In the genomic region with DNA sequence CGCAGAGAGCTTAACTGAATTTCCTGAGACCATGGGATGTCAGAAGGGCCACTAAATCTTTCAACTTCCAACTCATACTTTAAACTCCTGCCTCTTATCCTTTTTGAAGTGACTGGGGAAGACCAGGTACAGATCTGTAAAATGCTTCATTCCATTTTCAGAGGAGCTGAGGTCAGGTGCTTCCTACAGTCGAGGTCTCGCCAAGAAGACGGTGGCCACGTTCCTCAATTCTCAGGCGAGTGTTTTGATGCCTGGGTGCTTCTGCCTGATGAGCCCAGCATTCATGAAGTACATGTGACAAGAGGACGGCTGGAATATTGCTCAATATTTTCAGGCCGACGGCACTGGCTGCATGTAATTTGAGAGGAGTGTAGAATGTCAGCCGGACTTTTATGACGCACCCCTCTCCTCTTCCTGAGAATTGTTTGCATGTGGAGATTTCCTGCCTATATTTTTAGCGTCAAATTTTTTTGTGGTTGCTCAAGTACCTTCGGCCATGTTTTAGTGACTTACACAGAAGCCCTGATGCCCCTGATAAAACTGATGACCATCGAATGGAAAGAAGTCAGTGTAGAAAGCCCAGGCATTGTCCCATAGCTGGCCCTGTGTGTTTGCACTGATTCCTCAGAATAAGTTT, we compare ENCODE assay signal across 8 cellular contexts. TPM values are rescaled to one million over a fixed set of nuclear protein-coding genes. Genes with fewer than 3 reads are reported as not detected.
DNase-seq lines count a peak whose midpoint lies in the region; ATAC-seq and TF ChIP-seq lines count a peak whose summit lies in the region.

No MANE protein-coding gene starts in this region.

- no peaks in the 10 kb centered on the region for H3K9me3 Mint-ChIP-seq in activated T-cell treated with anti-CD3 and anti-CD28 coated beads, Interleukin-2, amount 50 U/mL, for 4 hours

- TF ChIP-seq CTCF in Panc1 (IDR thresholded peaks at IDR 0.05) (no peak), osteoblast (IDR thresholded peaks at IDR 0.05; ENCODE audit: extremely low read depth, low read depth, low read length) (no peak)

- no peaks in the 10 kb centered on the region for H3K36me3 Mint-ChIP-seq in activated T-cell treated with anti-CD3 and anti-CD28 coated beads, Interleukin-2, amount 50 U/mL, for 4 hours (ENCODE audit: insufficient read depth)

- H3K27me3 ChIP-seq in Panc1 (ENCODE audit: control insufficient read depth, insufficient read depth, low read length), result no peaks in the 10 kb centered on the region
- H3K27me3 ChIP-seq in osteoblast (ENCODE audit: insufficient read depth, low read length), result no peaks in the 10 kb centered on the region

- H3K4me3 Mint-ChIP-seq in activated T-cell treated with anti-CD3 and anti-CD28 coated beads, Interleukin-2, amount 50 U/mL, for 4 hours, result no peak overlapping the region

- no peaks in the 10 kb centered on the region for H3K79me2 ChIP-seq in osteoblast (ENCODE audit: insufficient read depth, low read length)

- DNase-seq in activated T-cell treated with anti-CD3 and anti-CD28 coated beads, Interleukin-2, amount 50 U/mL, for 4 hours, result peak; percentile 13
- no peak for DNase-seq in activated T-cell treated with anti-CD3 and anti-CD28 coated beads for 4 hours
- peak; percentile 88 for DNase-seq in Panc1 (ENCODE audit: low read depth, low spot score)
- peak; percentile 88 to 98 for DNase-seq in dermis microvascular lymphatic vessel endothelial cell (ENCODE audit: low read depth in 2 of 2)
- DNase-seq in osteoblast (ENCODE audit: insufficient read length, low spot score, missing footprints), result peak; percentile 87
- DNase-seq in NCI-H446 treated with DMSO at 0.1 percent for 48 hours (lab: John Stamatoyannopoulos, UW), result no peak

- POLR2A ChIA-PET in Panc1 (lab: Charles Lee), result no interaction called here

- peaks cover 57% of the 10 kb centered on the region for H3K4me1 Mint-ChIP-seq in activated T-cell treated with anti-CD3 and anti-CD28 coated beads, Interleukin-2, amount 50 U/mL, for 4 hours (ENCODE audit: low read depth)

- H3K9me3 ChIP-seq in Panc1 (ENCODE audit: control insufficient read depth, insufficient read depth, low read depth, low read length) (no peaks in the 10 kb centered on the region), osteoblast (ENCODE audit: low read depth, low read length) (no peaks in the 10 kb centered on the region)

- H3K27ac ChIP-seq in Panc1 (ENCODE audit: low read length) (no peak overlapping the region), osteoblast (ENCODE audit: low read depth, low read length) (peak overlapping the region; percentile 100)

- in situ Hi-C loops in Panc1 (cut with HindIII; ENCODE audit: low pct_unique_long_range_greater_than_20kb, low sequenced_read_pairs), result no loop called here

- no peak overlapping the region for H3K4me3 ChIP-seq in Panc1 (ENCODE audit: low read depth in 2 of 2, low read length in 2 of 2)
- H3K4me3 ChIP-seq in osteoblast (ENCODE audit: insufficient read depth, low read length), result peak overlapping the region; percentile 3

- no peaks in the 10 kb centered on the region for H4K20me1 ChIP-seq in osteoblast (ENCODE audit: insufficient read depth, low read length)

- peaks cover 10% of the 10 kb centered on the region; the same call in 1 of the 2 replicates for H3K4me1 ChIP-seq in Panc1 (ENCODE audit: control insufficient read depth, insufficient read depth, low read length)
- peaks cover 81% of the 10 kb centered on the region for H3K4me1 ChIP-seq in osteoblast (ENCODE audit: insufficient read depth, low read length)

- H3K27me3 Mint-ChIP-seq in activated T-cell treated with anti-CD3 and anti-CD28 coated beads, Interleukin-2, amount 50 U/mL, for 4 hours (ENCODE audit: low read depth), result peaks cover 2% of the 10 kb centered on the region

- CTCF ChIA-PET in Panc1 (lab: Charles Lee), result no interaction called here

- H3K36me3 ChIP-seq in Panc1 (ENCODE audit: control insufficient read depth, insufficient read depth, low read length) (no peaks in the 10 kb centered on the region), osteoblast (ENCODE audit: insufficient read depth, low read length) (no peaks in the 10 kb centered on the region)

- H3K4me2 ChIP-seq in osteoblast (ENCODE audit: insufficient read depth, low read length), result peak overlapping the region; percentile 71

- intact Hi-C loops in Panc1 (cut with micrococcal nuclease; ENCODE audit: unreplicated experiment), result loop anchor here (10.0 kb wide), 1 partner anchor 743 kb away; no protein-coding TSS in a partner anchor

- no TSS peak for BruUV-seq in Panc1 (replicated peaks; lab: Mats Ljungman, UMichigan)

- peak in 1 of 2 donors; percentile 3 for ATAC-seq in activated T-cell treated with anti-CD3 and anti-CD28 coated beads, Interleukin-2, amount 50 U/mL, for 4 hours
- no peak for ATAC-seq in Panc1
- no peak for ATAC-seq in HG02970 (IDR thresholded peaks at IDR 0.05; ENCODE audit: low FRiP score, unreplicated experiment)
- no peak for ATAC-seq in GM21360 (IDR thresholded peaks at IDR 0.05; ENCODE audit: unreplicated experiment)

- peak overlapping the region; percentile 8 for H2AFZ ChIP-seq in osteoblast (ENCODE audit: low read length)

RNA-seq across cellular contexts. Expression of gene GLRX, which starts 38.8 kb away (rescaled TPM):
- total RNA-seq in activated T-cell treated with anti-CD3 and anti-CD28 coated beads, Interleukin-2, amount 50 U/mL, for 4 hours, result 10 to 100 TPM; 10.1 to 16.3 (median 12.8) TPM
- total RNA-seq in Panc1 (2021; ENCODE audit: unreplicated experiment) (5.8 TPM), dermis microvascular lymphatic vessel endothelial cell (28.8 and 34.5 TPM in 2 replicates), osteoblast (59.0 and 77.2 TPM in 2 replicates)
- 5.3 TPM for polyA plus RNA-seq in Panc1 (2012; ENCODE audit: insufficient read length)

Comparison
In these comparisons a context has a peak if more than half of its experiments do, and no peak if none do; other contexts are left out.
1. DNase-seq: peak in activated T-cell treated with anti-CD3 and anti-CD28 coated beads, Interleukin-2, amount 50 U/mL, for 4 hours (single experiment), Panc1 (single experiment), dermis microvascular lymphatic vessel endothelial cell (2 of 2) and osteoblast (single experiment); none in activated T-cell treated with anti-CD3 and anti-CD28 coated beads for 4 hours (single experiment) and NCI-H446 treated with DMSO at 0.1 percent for 48 hours (single experiment).